ENCODE assay signal across 29 cellular contexts in genomic region chr21:41307219-41307618, GRCh38. TPM values are rescaled to one million over a fixed set of nuclear protein-coding genes. Genes with fewer than 3 reads are reported as not detected.
"Had no signal": no experiment of that assay in that cellular context is flagged by ENCODE, and none has a peak within 500 bp of the region (broad histone marks: within the 10 kb centered on the region; RNA-seq: fewer than 3 reads in every experiment).

No MANE protein-coding gene starts in this region.

- DNase-seq: stimulated activated CD4-positive, alpha-beta T cell treated with anti-CD3 and anti-CD28 coated beads, Interleukin-2, amount 100 ng/mL, for 48 hours; stimulated activated CD4-positive, alpha-beta T cell treated with anti-CD3 and anti-CD28 coated beads, Interleukin-4, amount 100 ng/mL, for 1 hour; stimulated activated CD4-positive, alpha-beta T cell treated with anti-CD3 and anti-CD28 coated beads, Interleukin-4, amount 100 ng/mL, for 24 hours; stimulated activated CD4-positive, alpha-beta T cell treated with anti-CD3 and anti-CD28 coated beads, Interleukin-4, amount 100 ng/mL, for 4 hours; stimulated activated CD8-positive, alpha-beta memory T cell treated with anti-CD3 and anti-CD28 coated beads, Interleukin-4, amount 100 ng/mL, for 48 hours; stimulated activated naive CD4-positive, alpha-beta T cell; stimulated activated naive CD4-positive, alpha-beta T cell treated with Interleukin-2 at 50 U/mL for 16 hours; stimulated activated naive CD8-positive, alpha-beta T cell treated with anti-CD3 and anti-CD28 coated beads, Interleukin-15, amount 100 ng/mL, for 72 hours; stimulated activated naive CD8-positive, alpha-beta T cell treated with anti-CD3 and anti-CD28 coated beads, Interleukin-15, Interleukin-2, amounts not matched to agents 100 U/mL and 50 U/mL, for 24 hours; stomach; substantia nigra; testis; thyroid gland; tibial artery; transverse colon; trophoblast cell; upper lobe of left lung; upper lobe of right lung; uterus had no signal

- H3K4me1 ChIP-seq: stomach, suprapubic skin, testis, thyroid gland, tibial artery, tibial nerve, transverse colon, upper lobe of left lung, upper lobe of right lung, uterus, vagina had no signal

- H3K9me3 ChIP-seq: suprapubic skin, testis, thoracic aorta, thyroid gland, tibial artery, upper lobe of left lung, upper lobe of right lung, uterus, vagina had no signal

- H3K4me3 ChIP-seq: stomach, suprapubic skin, testis, thoracic aorta, thyroid gland, tibial artery, tibial nerve, transverse colon, upper lobe of left lung, upper lobe of right lung, uterus, vagina had no signal

- H3K36me3 ChIP-seq: stomach, suprapubic skin, thoracic aorta, thyroid gland, tibial artery, tibial nerve, transverse colon, upper lobe of left lung, upper lobe of right lung, uterus, vagina had no signal

- H3K4me1 Mint-ChIP-seq: stimulated activated effector memory CD8-positive, alpha-beta T cell treated with anti-CD3 and anti-CD28 coated beads, Interleukin-12 subunit alpha, Interleukin-12 subunit beta, amount 100 ng/mL, for 72 hours; stimulated activated memory B cell treated with anti-CD40 and anti-IgM and Interleukin-4, amounts not matched to agents 10 μg/mL and 1 μg/mL and 100 μg/mL, for 72 hours; stimulated activated naive CD8-positive, alpha-beta T cell treated with anti-CD3 and anti-CD28 coated beads, Interleukin-15, amount 100 ng/mL, for 72 hours had no signal

- H3K9me3 Mint-ChIP-seq: stimulated activated effector memory CD8-positive, alpha-beta T cell treated with anti-CD3 and anti-CD28 coated beads, Interleukin-12 subunit alpha, Interleukin-12 subunit beta, amount 100 ng/mL, for 72 hours; stimulated activated naive CD8-positive, alpha-beta T cell treated with anti-CD3 and anti-CD28 coated beads, Interleukin-15, amount 100 ng/mL, for 72 hours; stimulated activated naive CD8-positive, alpha-beta T cell treated with anti-CD3 and anti-CD28 coated beads, Interleukin-15, Interleukin-2, amounts not matched to agents 100 ng/mL and 50 ng/mL, for 24 hours had no signal

- H3K4me3 Mint-ChIP-seq: stimulated activated effector memory CD8-positive, alpha-beta T cell treated with anti-CD3 and anti-CD28 coated beads, Interleukin-12 subunit alpha, Interleukin-12 subunit beta, amount 100 ng/mL, for 72 hours; stimulated activated memory B cell treated with anti-CD40 and anti-IgM and Interleukin-4, amounts not matched to agents 10 μg/mL and 1 μg/mL and 100 μg/mL, for 72 hours; stimulated activated naive CD8-positive, alpha-beta T cell treated with anti-CD3 and anti-CD28 coated beads, Interleukin-15, amount 100 ng/mL, for 72 hours; stimulated activated naive CD8-positive, alpha-beta T cell treated with anti-CD3 and anti-CD28 coated beads, Interleukin-15, Interleukin-2, amounts not matched to agents 100 ng/mL and 50 ng/mL, for 24 hours; type B pancreatic cell had no signal

- FAIRE-seq: urothelium cell line had no signal

- H3K36me3 Mint-ChIP-seq: stimulated activated effector memory CD8-positive, alpha-beta T cell treated with anti-CD3 and anti-CD28 coated beads, Interleukin-12 subunit alpha, Interleukin-12 subunit beta, amount 100 ng/mL, for 72 hours; stimulated activated memory B cell treated with anti-CD40 and anti-IgM and Interleukin-4, amounts not matched to agents 10 μg/mL and 1 μg/mL and 100 μg/mL, for 72 hours; type B pancreatic cell had no signal

- H3K27me3 ChIP-seq: testis, thyroid gland, tibial nerve, upper lobe of left lung, upper lobe of right lung, uterus, vagina had no signal

- H3K27ac ChIP-seq: stomach, suprapubic skin, testis, thoracic aorta, thyroid gland, tibial artery, tibial nerve, transverse colon, upper lobe of left lung, upper lobe of right lung, uterus, vagina had no signal

- ATAC-seq: stimulated activated effector memory CD8-positive, alpha-beta T cell treated with anti-CD3 and anti-CD28 coated beads, Interleukin-12 subunit alpha, Interleukin-12 subunit beta, amount 100 ng/mL, for 72 hours; stimulated activated memory B cell treated with anti-CD40 and anti-IgM and Interleukin-4, amounts not matched to agents 10 μg/mL and 1 μg/mL and 100 μg/mL, for 72 hours; stimulated activated naive CD8-positive, alpha-beta T cell treated with anti-CD3 and anti-CD28 coated beads, Interleukin-15, amount 100 ng/mL, for 72 hours; stimulated activated naive CD8-positive, alpha-beta T cell treated with anti-CD3 and anti-CD28 coated beads, Interleukin-15, Interleukin-2, amounts not matched to agents 100 U/mL and 50 U/mL, for 24 hours; upper lobe of right lung had no signal

- H3K27ac Mint-ChIP-seq: stimulated activated effector memory CD8-positive, alpha-beta T cell treated with anti-CD3 and anti-CD28 coated beads, Interleukin-12 subunit alpha, Interleukin-12 subunit beta, amount 100 ng/mL, for 72 hours; stimulated activated memory B cell treated with anti-CD40 and anti-IgM and Interleukin-4, amounts not matched to agents 10 μg/mL and 1 μg/mL and 100 μg/mL, for 72 hours; stimulated activated naive CD8-positive, alpha-beta T cell treated with anti-CD3 and anti-CD28 coated beads, Interleukin-15, amount 100 ng/mL, for 72 hours; stimulated activated naive CD8-positive, alpha-beta T cell treated with anti-CD3 and anti-CD28 coated beads, Interleukin-15, Interleukin-2, amounts not matched to agents 100 ng/mL and 50 ng/mL, for 24 hours; type B pancreatic cell had no signal

RNA-seq across cellular contexts. Expression of gene FAM3B, which starts 9.4 kb away (rescaled TPM):
- total RNA-seq: temporal lobe, tibial nerve had no signal
